ENCODE assay signal across 14 cellular contexts in the genomic region with DNA sequence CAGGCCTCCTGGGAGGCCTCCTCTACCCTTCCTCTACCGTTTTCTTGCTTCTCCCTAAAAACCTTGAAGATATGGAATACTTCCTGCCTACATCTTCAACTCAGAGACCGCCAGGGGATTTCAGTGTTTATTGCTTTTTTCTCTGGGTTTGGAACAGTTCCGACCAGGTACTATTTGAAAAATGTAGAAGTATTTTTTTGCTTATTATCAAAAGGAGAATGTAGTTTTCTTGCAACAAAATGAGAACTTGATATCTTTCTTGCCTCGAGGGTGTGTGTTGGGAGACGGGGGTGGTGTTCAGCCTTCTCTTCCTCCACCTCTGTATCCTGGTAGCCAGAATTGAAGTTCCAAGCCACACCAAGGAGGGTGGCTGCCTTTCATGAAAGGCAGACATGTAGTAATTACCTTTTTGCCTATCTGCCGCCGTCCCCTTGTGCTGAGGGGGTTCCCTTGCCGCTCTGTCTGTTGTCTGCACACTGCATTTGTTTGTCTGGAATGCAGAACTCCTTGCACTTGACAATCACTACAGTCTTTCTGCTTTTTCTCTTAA.
DNase-seq lines count a peak whose midpoint lies in the region; ATAC-seq and TF ChIP-seq lines count a peak whose summit lies in the region.
"Had no signal": no experiment of that assay in that cellular context is flagged by ENCODE, and none has a peak within 500 bp of the region (broad histone marks: within the 10 kb centered on the region; RNA-seq: fewer than 3 reads in every experiment).

No MANE protein-coding gene starts in this region.

- no peak overlapping the region for H3K4me3 Mint-ChIP-seq in stimulated activated naive CD8-positive, alpha-beta T cell treated with anti-CD3 and anti-CD28 coated beads, Interleukin-15, amount 100 ng/mL, for 72 hours

- DNase-seq in AG10803 (ENCODE audit: low read depth) = peak; percentile 50
- peak in 1 of 2 experiments; percentile 61 for DNase-seq in SJSA1 (ENCODE audit: low read depth in 1 of 2, low spot score in 2 of 2)
- DNase-seq in fibroblast of peridontal ligament (ENCODE audit: extremely low read depth) = peak; percentile 76
- no peak for DNase-seq in psoas muscle
- DNase-seq in stimulated activated CD4-positive, alpha-beta T cell treated with anti-CD3 and anti-CD28 coated beads, Interleukin-12 subunit alpha, Interleukin-12 subunit beta, amount 100 ng/mL, for 4 hours = no peak
- no peak for DNase-seq in HT-29 (ENCODE audit: low spot score)
- no peak for DNase-seq in Karpas-422
- DNase-seq in stimulated activated naive CD8-positive, alpha-beta T cell treated with anti-CD3 and anti-CD28 coated beads, Interleukin-15, amount 100 ng/mL, for 72 hours = no peak
- DNase-seq: activated T-cell treated with anti-CD3 and anti-CD28 coated beads, Interleukin-2, amount 50 U/mL, for 48 hours; cerebellar nuclear complex; NCI-H1436 treated with DMSO at 0.1 percent for 48 hours had no signal

- H3K27ac ChIP-seq in SJSA1 (peak overlapping the region; percentile 75), psoas muscle (peak overlapping the region; percentile 89), Karpas-422 (ENCODE audit: low read length) (no peak overlapping the region)
- H3K27ac ChIP-seq: BLaER1, VCaP had no signal

- no peaks in the 10 kb centered on the region for H3K4me1 Mint-ChIP-seq in stimulated activated naive CD8-positive, alpha-beta T cell treated with anti-CD3 and anti-CD28 coated beads, Interleukin-15, amount 100 ng/mL, for 72 hours

- no peak for ATAC-seq in psoas muscle
- no peak for ATAC-seq in stimulated activated naive CD8-positive, alpha-beta T cell treated with anti-CD3 and anti-CD28 coated beads, Interleukin-15, amount 100 ng/mL, for 72 hours
- ATAC-seq: Panc1 had no signal

- H3K4me2 ChIP-seq in Karpas-422 (ENCODE audit: low read depth, low read length, poor library complexity, severe bottlenecking) = no peak overlapping the region
- H3K4me2 ChIP-seq: BLaER1 had no signal

- H3K27me3 ChIP-seq in SJSA1 (replicated peaks) (no peaks in the 10 kb centered on the region), psoas muscle (ENCODE audit: insufficient read depth in 3 of 3, low read length in 2 of 3) (no peaks in the 10 kb centered on the region), Karpas-422 (ENCODE audit: low read length) (no peaks in the 10 kb centered on the region)
- H3K27me3 ChIP-seq: BLaER1 had no signal

- H2AFZ ChIP-seq in Karpas-422 (ENCODE audit: low read length) = no peak overlapping the region

- H3K27me3 Mint-ChIP-seq in stimulated activated naive CD8-positive, alpha-beta T cell treated with anti-CD3 and anti-CD28 coated beads, Interleukin-15, amount 100 ng/mL, for 72 hours = no peaks in the 10 kb centered on the region

- 70 to 78% (median 73%) methylated on average over 8 of the region's 8 CpGs for WGBS in psoas muscle, 3 donors

- intact Hi-C loops in psoas muscle (cut with DNase I) = loop anchor here in 1 of 2 donors (5.0 kb wide), 1 partner anchor 64 kb away; no protein-coding TSS in a partner anchor

- H3K9me3 Mint-ChIP-seq in stimulated activated naive CD8-positive, alpha-beta T cell treated with anti-CD3 and anti-CD28 coated beads, Interleukin-15, amount 100 ng/mL, for 72 hours = peaks cover 0 to 5% of the 10 kb centered on the region in 2 donors

- no peak for TF ChIP-seq CTCF in AG10803 (conservative IDR thresholded peaks at IDR 0.05; ENCODE audit: low read length)
- TF ChIP-seq CTCF in psoas muscle (IDR thresholded peaks at IDR 0.05) = no peak

- H4K20me1 ChIP-seq in Karpas-422 (ENCODE audit: insufficient read depth, low read depth, low read length) = no peaks in the 10 kb centered on the region

- H3K36me3 ChIP-seq in SJSA1 (no peaks in the 10 kb centered on the region), psoas muscle (ENCODE audit: insufficient read depth in 1 of 2, low read depth in 1 of 2) (no peaks in the 10 kb centered on the region), Karpas-422 (ENCODE audit: insufficient read depth, low read length) (no peaks in the 10 kb centered on the region)

- no peaks in the 10 kb centered on the region for H3K9me2 ChIP-seq in Karpas-422 (replicated peaks; ENCODE audit: insufficient read depth, low read length)

- no peaks in the 10 kb centered on the region for H3K79me2 ChIP-seq in Karpas-422 (ENCODE audit: low read length)

- H3K9me3 ChIP-seq in SJSA1 (replicated peaks) (no peaks in the 10 kb centered on the region), psoas muscle (no peaks in the 10 kb centered on the region), Karpas-422 (ENCODE audit: low read length) (no peaks in the 10 kb centered on the region)
- H3K9me3 ChIP-seq: BLaER1 had no signal

- H3K4me1 ChIP-seq in SJSA1 (replicated peaks) (peaks cover 68% of the 10 kb centered on the region), psoas muscle (peaks cover 52% of the 10 kb centered on the region), Karpas-422 (ENCODE audit: low read length) (no peaks in the 10 kb centered on the region)
- H3K4me1 ChIP-seq: BLaER1 had no signal

- H3K27ac Mint-ChIP-seq in stimulated activated naive CD8-positive, alpha-beta T cell treated with anti-CD3 and anti-CD28 coated beads, Interleukin-15, amount 100 ng/mL, for 72 hours = peak overlapping the region in 1 of 2 donors; percentile 57

- no peak overlapping the region for H3K9ac ChIP-seq in Karpas-422 (ENCODE audit: low read length)
- H3K9ac ChIP-seq: BLaER1 had no signal

- H3K4me3 ChIP-seq in AG10803 (ENCODE audit: low read length) = no peak overlapping the region
- no peak overlapping the region for H3K4me3 ChIP-seq in SJSA1
- no peak overlapping the region for H3K4me3 ChIP-seq in psoas muscle
- no peak overlapping the region for H3K4me3 ChIP-seq in Karpas-422 (ENCODE audit: low read length)
- H3K4me3 ChIP-seq: BLaER1 had no signal

Comparison
In these comparisons a context has a peak if more than half of its experiments do, and no peak if none do; other contexts are left out.
1. DNase-seq: peak in AG10803 (single experiment) and fibroblast of peridontal ligament (single experiment); none in psoas muscle (0 of 2), stimulated activated CD4-positive, alpha-beta T cell treated with anti-CD3 and anti-CD28 coated beads, Interleukin-12 subunit alpha, Interleukin-12 subunit beta, amount 100 ng/mL, for 4 hours (single experiment), HT-29 (single experiment), Karpas-422 (single experiment) and stimulated activated naive CD8-positive, alpha-beta T cell treated with anti-CD3 and anti-CD28 coated beads, Interleukin-15, amount 100 ng/mL, for 72 hours (0 of 2).